In genomic region chr6:158353851-158354508, GRCh38 we compare ENCODE assay signal across 21 cellular contexts. TPM values are rescaled to one million over a fixed set of nuclear protein-coding genes. Genes with fewer than 3 reads are reported as not detected.
DNase-seq lines count a peak whose midpoint lies in the region; ATAC-seq, FAIRE-seq and TF ChIP-seq lines count a peak whose summit lies in the region.
"Had no signal": no experiment of that assay in that cellular context is flagged by ENCODE, and none has a peak within 500 bp of the region (broad histone marks: within the 10 kb centered on the region; RNA-seq: fewer than 3 reads in every experiment).

No MANE protein-coding gene starts in this region.

- no peaks in the 10 kb centered on the region for H3K27me3 Mint-ChIP-seq in activated naive CD4-positive, alpha-beta T cell treated with anti-CD3 and anti-CD28 coated beads for 36 hours (ENCODE audit: low read depth)
- H3K27me3 Mint-ChIP-seq: activated CD4-positive, alpha-beta memory T cell treated with anti-CD3 and anti-CD28 coated beads for 36 hours; memory B cell had no signal

- CTCF ChIA-PET in activated naive CD4-positive, alpha-beta T cell treated with anti-CD3 and anti-CD28 coated beads for 36 hours (lab: Charles Lee) = no interaction called here

- no peak for FAIRE-seq in GM19239 (lab: Jason Lieb, UNC)
- FAIRE-seq: colon, GM18507 had no signal

- no peak overlapping the region for H3K4me3 ChIP-seq in brain microvascular endothelial cell (ENCODE audit: low read depth, low read length)
- H3K4me3 ChIP-seq: adrenal gland, esophagus muscularis mucosa, thoracic aorta had no signal

- intact Hi-C loops in activated naive CD4-positive, alpha-beta T cell treated with anti-CD3 and anti-CD28 coated beads for 36 hours (cut with micrococcal nuclease) = no loop called here

- peaks cover 28% of the 10 kb centered on the region for H3K4me1 Mint-ChIP-seq in activated naive CD4-positive, alpha-beta T cell treated with anti-CD3 and anti-CD28 coated beads for 36 hours (ENCODE audit: low read depth)

- H3K36me3 Mint-ChIP-seq in activated naive CD4-positive, alpha-beta T cell treated with anti-CD3 and anti-CD28 coated beads for 36 hours (ENCODE audit: low read depth) = peaks cover 2% of the 10 kb centered on the region

- H3K4me3 Mint-ChIP-seq in activated naive CD4-positive, alpha-beta T cell treated with anti-CD3 and anti-CD28 coated beads for 36 hours = no peak overlapping the region
- H3K4me3 Mint-ChIP-seq: activated CD4-positive, alpha-beta memory T cell treated with anti-CD3 and anti-CD28 coated beads for 36 hours; activated T-helper 1 cell treated with anti-CD3 and anti-CD28 coated beads, Interleukin-12 subunit alpha, Interleukin-12 subunit beta, Interleukin-2, Interleukin-4 antibody, amounts not matched to agents 30 ng/mL and 10 ng/mL and 1 ng/mL, durations not matched to agents 14 hours and 24 hours and 36 hours; memory B cell had no signal

- no peak overlapping the region for H3K27ac Mint-ChIP-seq in activated naive CD4-positive, alpha-beta T cell treated with anti-CD3 and anti-CD28 coated beads for 36 hours
- H3K27ac Mint-ChIP-seq: activated CD4-positive, alpha-beta memory T cell treated with anti-CD3 and anti-CD28 coated beads for 36 hours; activated T-helper 1 cell treated with anti-CD3 and anti-CD28 coated beads, Interleukin-12 subunit alpha, Interleukin-12 subunit beta, Interleukin-2, Interleukin-4 antibody, amounts not matched to agents 30 ng/mL and 10 ng/mL and 1 ng/mL, durations not matched to agents 14 hours and 24 hours and 36 hours; memory B cell had no signal

- H3K36me3 ChIP-seq in brain microvascular endothelial cell (replicated peaks) = no peaks in the 10 kb centered on the region
- H3K36me3 ChIP-seq: adrenal gland, esophagus muscularis mucosa, thoracic aorta had no signal

- TF ChIP-seq CTCF in brain microvascular endothelial cell (IDR thresholded peaks at IDR 0.05; ENCODE audit: low read depth, low read length, missing control alignments) = no peak

- ATAC-seq in HG02973 (IDR thresholded peaks at IDR 0.05; ENCODE audit: unreplicated experiment) = no peak
- no peak for ATAC-seq in GM19351 (IDR thresholded peaks at IDR 0.05; ENCODE audit: unreplicated experiment)
- ATAC-seq: right cardiac atrium had no signal

- in situ Hi-C loops in brain microvascular endothelial cell (cut with HindIII; ENCODE audit: low pct_ligation_motif_present, low sequenced_read_pairs) = no loop called here

- H3K9me3 Mint-ChIP-seq in activated naive CD4-positive, alpha-beta T cell treated with anti-CD3 and anti-CD28 coated beads for 36 hours = no peaks in the 10 kb centered on the region
- H3K9me3 Mint-ChIP-seq: activated CD4-positive, alpha-beta memory T cell treated with anti-CD3 and anti-CD28 coated beads for 36 hours; activated T-helper 1 cell treated with anti-CD3 and anti-CD28 coated beads, Interleukin-12 subunit alpha, Interleukin-12 subunit beta, Interleukin-2, Interleukin-4 antibody, amounts not matched to agents 30 ng/mL and 10 ng/mL and 1 ng/mL, durations not matched to agents 14 hours and 24 hours and 36 hours; memory B cell had no signal

- no peaks in the 10 kb centered on the region for H3K27me3 ChIP-seq in brain microvascular endothelial cell (replicated peaks)
- H3K27me3 ChIP-seq: adrenal gland, esophagus muscularis mucosa had no signal

- no peak overlapping the region for H3K27ac ChIP-seq in brain microvascular endothelial cell
- H3K27ac ChIP-seq: adrenal gland, esophagus muscularis mucosa, thoracic aorta had no signal

- DNase-seq in A172 (ENCODE audit: low spot score) (peak; percentile 10), LHCN-M2 (ENCODE audit: low read depth) (peak; percentile 60), brain microvascular endothelial cell (peak; percentile 23), fibroblast of the conjunctiva (ENCODE audit: low read depth) (peak; percentile 17), GM19239 (ENCODE audit: insufficient read length, low spot score) (no peak)
- DNase-seq in activated naive CD4-positive, alpha-beta T cell treated with anti-CD3 and anti-CD28 coated beads for 36 hours = no peak
- DNase-seq: ACHN; activated CD4-positive, alpha-beta memory T cell treated with anti-CD3 and anti-CD28 coated beads for 36 hours; adrenal gland; Caco-2; NCI-H1092; right cardiac atrium; stimulated activated CD8-positive, alpha-beta memory T cell treated with anti-CD3 and anti-CD28 coated beads, Interleukin-4, amount 100 ng/mL, for 48 hours had no signal

RNA-seq across cellular contexts. Expression of gene TULP4, which starts 41.7 kb away (rescaled TPM):
- total RNA-seq in A172 (2014; rRNA removed; shearing (Covaris generic)) = 47.7 and 68.4 TPM in 2 replicates
- total RNA-seq in LHCN-M2 (2014; rRNA removed) = 79.6 and 95.8 TPM in 2 replicates
- 11.4 TPM for polyA plus RNA-seq in LHCN-M2 (2012)
- 10 to 100 TPM; 17.4 to 17.6 TPM for total RNA-seq in activated naive CD4-positive, alpha-beta T cell treated with anti-CD3 and anti-CD28 coated beads for 36 hours

Comparison
In these comparisons a context has a peak if more than half of its experiments do, and no peak if none do; other contexts are left out.
1. DNase-seq: peak in A172 (single experiment), LHCN-M2 (single experiment), brain microvascular endothelial cell (single experiment) and fibroblast of the conjunctiva (single experiment); none in GM19239 (single experiment) and activated naive CD4-positive, alpha-beta T cell treated with anti-CD3 and anti-CD28 coated beads for 36 hours (single experiment).